12 cellular contexts compared by ENCODE assay signal in the genomic region with DNA sequence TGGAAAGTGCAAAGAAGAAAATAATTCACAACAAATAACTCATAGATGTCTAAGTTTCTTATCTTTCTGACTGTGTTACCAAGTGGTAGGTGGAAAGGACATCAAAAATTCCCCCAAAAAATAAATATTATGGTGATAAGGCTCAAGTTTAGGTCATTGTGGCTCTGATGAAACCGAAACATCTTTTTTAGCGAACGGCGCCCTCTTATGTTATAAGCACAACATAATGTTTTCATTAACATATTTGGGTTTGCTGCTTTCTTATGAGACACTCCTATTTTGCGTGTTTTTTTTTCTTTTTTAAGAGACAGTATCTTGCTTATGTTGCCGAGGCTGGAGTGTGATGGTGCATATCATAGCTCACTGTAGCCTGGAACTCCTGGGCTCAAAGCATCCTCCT. TPM values are rescaled to one million over a fixed set of nuclear protein-coding genes. Genes with fewer than 3 reads are reported as not detected.
DNase-seq lines count a peak whose midpoint lies in the region; ATAC-seq and TF ChIP-seq lines count a peak whose summit lies in the region.
"Had no signal": no experiment of that assay in that cellular context is flagged by ENCODE, and none has a peak within 500 bp of the region (broad histone marks: within the 10 kb centered on the region; RNA-seq: fewer than 3 reads in every experiment).

No MANE protein-coding gene starts in this region.

- peak; percentile 29; the same call in 1 of the 2 replicates for TF ChIP-seq CTCF in LNCaP clone FGC (IDR thresholded peaks at IDR 0.05; ENCODE audit: control insufficient read depth, extremely low read depth, insufficient read depth)
- no peak for TF ChIP-seq CTCF in cardiac fibroblast (IDR thresholded peaks at IDR 0.05; ENCODE audit: low read depth, low read length)
- TF ChIP-seq CTCF in dorsolateral prefrontal cortex (IDR thresholded peaks at IDR 0.05 in 54 of 56, conservative IDR thresholded peaks at IDR 0.05 in 2 of 56; ENCODE audit: low read depth in 1 of 56, partially characterized antibody in 56 of 56), result peak in 1 of 56 donors; percentile 17
- TF ChIP-seq CTCF in gastrocnemius medialis (IDR thresholded peaks at IDR 0.05 in 4 of 5, conservative IDR thresholded peaks at IDR 0.05 in 1 of 5), result no peak

- no peak for TF ChIP-seq POLR2A in gastrocnemius medialis (IDR thresholded peaks at IDR 0.05)

- no peak overlapping the region for H3K27ac ChIP-seq in dorsolateral prefrontal cortex
- H3K27ac ChIP-seq in gastrocnemius medialis, result no peak overlapping the region
- H3K27ac ChIP-seq: prostate gland had no signal

- no peak overlapping the region for H3K27ac Mint-ChIP-seq in activated naive CD4-positive, alpha-beta T cell treated with anti-CD3 and anti-CD28 coated beads for 36 hours
- no peak overlapping the region for H3K27ac Mint-ChIP-seq in activated naive CD4-positive, alpha-beta T cell treated with anti-CD3 and anti-CD28 coated beads, Interleukin-2, amount 10 ng/mL, durations not matched to agents 7 days and 5 days
- H3K27ac Mint-ChIP-seq: effector memory CD8-positive, alpha-beta T cell had no signal

- in situ Hi-C loops in gastrocnemius medialis (cut with MboI; ENCODE audit: low sequenced_read_pairs in 4 of 4), result loop anchor here in 3 of 4 donors (25.0 kb wide), 3 partner anchors 533 to 1008 kb away; no protein-coding TSS in a partner anchor

- H3K36me3 ChIP-seq in gastrocnemius medialis, result no peaks in the 10 kb centered on the region
- H3K36me3 ChIP-seq: prostate gland had no signal

- no peaks in the 10 kb centered on the region for H3K9me3 Mint-ChIP-seq in activated naive CD4-positive, alpha-beta T cell treated with anti-CD3 and anti-CD28 coated beads for 36 hours
- H3K9me3 Mint-ChIP-seq in activated naive CD4-positive, alpha-beta T cell treated with anti-CD3 and anti-CD28 coated beads, Interleukin-2, amount 10 ng/mL, durations not matched to agents 7 days and 5 days, result no peaks in the 10 kb centered on the region
- H3K9me3 Mint-ChIP-seq: effector memory CD8-positive, alpha-beta T cell had no signal

- H3K4me3 ChIP-seq in LNCaP clone FGC (ENCODE audit: low read depth, low read length) (no peak overlapping the region), cardiac fibroblast (replicated peaks in 1 of 2; ENCODE audit: low read depth in 2 of 2, low read length in 2 of 2) (no peak overlapping the region), dorsolateral prefrontal cortex (no peak overlapping the region), gastrocnemius medialis (no peak overlapping the region)
- H3K4me3 ChIP-seq: prostate gland had no signal

- H3K27me3 Mint-ChIP-seq in activated naive CD4-positive, alpha-beta T cell treated with anti-CD3 and anti-CD28 coated beads for 36 hours (ENCODE audit: low read depth), result peaks cover 4% of the 10 kb centered on the region
- H3K27me3 Mint-ChIP-seq in activated naive CD4-positive, alpha-beta T cell treated with anti-CD3 and anti-CD28 coated beads, Interleukin-2, amount 10 ng/mL, durations not matched to agents 7 days and 5 days, result peaks cover 40% of the 10 kb centered on the region

- no peaks in the 10 kb centered on the region for H3K4me1 Mint-ChIP-seq in activated naive CD4-positive, alpha-beta T cell treated with anti-CD3 and anti-CD28 coated beads for 36 hours (ENCODE audit: low read depth)
- H3K4me1 Mint-ChIP-seq in activated naive CD4-positive, alpha-beta T cell treated with anti-CD3 and anti-CD28 coated beads, Interleukin-2, amount 10 ng/mL, durations not matched to agents 7 days and 5 days, result no peaks in the 10 kb centered on the region

- no peaks in the 10 kb centered on the region for H3K36me3 Mint-ChIP-seq in activated naive CD4-positive, alpha-beta T cell treated with anti-CD3 and anti-CD28 coated beads for 36 hours (ENCODE audit: low read depth)
- H3K36me3 Mint-ChIP-seq in activated naive CD4-positive, alpha-beta T cell treated with anti-CD3 and anti-CD28 coated beads, Interleukin-2, amount 10 ng/mL, durations not matched to agents 7 days and 5 days, result no peaks in the 10 kb centered on the region

- no peak for ATAC-seq in gastrocnemius medialis
- ATAC-seq: effector memory CD8-positive, alpha-beta T cell had no signal

- H3K4me3 Mint-ChIP-seq in activated naive CD4-positive, alpha-beta T cell treated with anti-CD3 and anti-CD28 coated beads for 36 hours, result no peak overlapping the region
- H3K4me3 Mint-ChIP-seq in activated naive CD4-positive, alpha-beta T cell treated with anti-CD3 and anti-CD28 coated beads, Interleukin-2, amount 10 ng/mL, durations not matched to agents 7 days and 5 days, result no peak overlapping the region
- H3K4me3 Mint-ChIP-seq: effector memory CD8-positive, alpha-beta T cell had no signal

- H3K27me3 ChIP-seq in dorsolateral prefrontal cortex, result peaks cover 0 to 12% (median 0%) of the 10 kb centered on the region in 45 donors
- no peaks in the 10 kb centered on the region for H3K27me3 ChIP-seq in gastrocnemius medialis

- H3K9me3 ChIP-seq in gastrocnemius medialis, result no peaks in the 10 kb centered on the region
- H3K9me3 ChIP-seq: prostate gland had no signal

- intact Hi-C loops in activated naive CD4-positive, alpha-beta T cell treated with anti-CD3 and anti-CD28 coated beads for 36 hours (cut with micrococcal nuclease), result no loop called here
- intact Hi-C loops in dorsolateral prefrontal cortex (cut with DNase I) (no loop called here), gastrocnemius medialis (cut with DNase I; ENCODE audit: low total_unique reads) (no loop called here)

- CTCF ChIA-PET in activated naive CD4-positive, alpha-beta T cell treated with anti-CD3 and anti-CD28 coated beads for 36 hours (lab: Charles Lee), result interaction anchor here (0.5 kb wide), 1 partner anchor 271 kb away, joined by 4 read pairs; no protein-coding TSS in a partner anchor
- CTCF ChIA-PET in activated naive CD4-positive, alpha-beta T cell treated with anti-CD3 and anti-CD28 coated beads, Interleukin-2, amount 10 ng/mL, durations not matched to agents 7 days and 5 days (lab: Charles Lee), result interaction anchor here (0.9 to 1.2 kb wide), 6 partner anchors 9 to 1011 kb away, joined by 3 to 4 read pairs (median 3); no protein-coding TSS in a partner anchor

- H3K4me1 ChIP-seq in gastrocnemius medialis, result no peaks in the 10 kb centered on the region
- H3K4me1 ChIP-seq: prostate gland had no signal

- DNase-seq in activated naive CD4-positive, alpha-beta T cell treated with anti-CD3 and anti-CD28 coated beads for 36 hours, result peak; percentile 8
- DNase-seq in activated naive CD4-positive, alpha-beta T cell treated with anti-CD3 and anti-CD28 coated beads, Interleukin-2, amount 10 ng/mL, durations not matched to agents 7 days and 5 days, result no peak
- DNase-seq in LNCaP clone FGC (ENCODE audit: low read depth) (no peak), cardiac fibroblast (ENCODE audit: low read depth in 2 of 2) (peak; percentile 9 to 14), stromal cell of bone marrow (ENCODE audit: low read depth) (peak; percentile 8), dorsolateral prefrontal cortex (no peak), gastrocnemius medialis (no peak), SK-N-DZ (ENCODE audit: low spot score) (no peak)
- DNase-seq: activated effector memory CD4-positive, alpha-beta T cell treated with anti-CD3 and anti-CD28 coated beads, Interleukin-2, amount 50 U/mL, for 16 hours; effector memory CD8-positive, alpha-beta T cell; NCI-H774 had no signal

RNA-seq across cellular contexts. Expression of gene SLC35G4, which starts 38.6 kb away (rescaled TPM):
- total RNA-seq in activated naive CD4-positive, alpha-beta T cell treated with anti-CD3 and anti-CD28 coated beads for 36 hours, result not detected
- total RNA-seq in dorsolateral prefrontal cortex (not detected), gastrocnemius medialis (not detected)
- not detected in 2 replicates for polyA plus RNA-seq in SK-N-DZ (2014; cell fraction: cytosol; rRNA removed)
- not detected in 2 replicates for polyA plus RNA-seq in SK-N-DZ (2014; cell fraction: nucleus; rRNA removed)
- total RNA-seq: prostate gland had no signal

Comparison
In these comparisons a context has a peak if more than half of its experiments do, and no peak if none do; other contexts are left out.
1. DNase-seq: peak in activated naive CD4-positive, alpha-beta T cell treated with anti-CD3 and anti-CD28 coated beads for 36 hours (single experiment), cardiac fibroblast (2 of 2) and stromal cell of bone marrow (single experiment); none in activated naive CD4-positive, alpha-beta T cell treated with anti-CD3 and anti-CD28 coated beads, Interleukin-2, amount 10 ng/mL, durations not matched to agents 7 days and 5 days (single experiment), LNCaP clone FGC (single experiment), dorsolateral prefrontal cortex (0 of 10), gastrocnemius medialis (0 of 2) and SK-N-DZ (single experiment).